ENCODE assay signal across 8 cellular contexts in genomic region chr7:229184-229964, GRCh38. TPM values are rescaled to one million over a fixed set of nuclear protein-coding genes. Genes with fewer than 3 reads are reported as not detected.
DNase-seq lines count a peak whose midpoint lies in the region; ATAC-seq and TF ChIP-seq lines count a peak whose summit lies in the region.

No MANE protein-coding gene starts in this region.

- intact Hi-C loops in colonic mucosa (cut with DNase I) (no loop called here), lower leg skin (cut with DNase I; ENCODE audit: low total_unique reads) (no loop called here)

- peaks cover 21% of the 10 kb centered on the region for H3K27me3 Mint-ChIP-seq in stimulated activated memory B cell treated with anti-CD40 and anti-IgM and Interleukin-4, amounts not matched to agents 10 μg/mL and 1 μg/mL and 100 μg/mL, for 72 hours

- no peak overlapping the region for H3K4me3 ChIP-seq in colonic mucosa
- H3K4me3 ChIP-seq in lower leg skin (ENCODE audit: low read depth, poor library complexity, severe bottlenecking) = no peak overlapping the region
- H3K4me3 ChIP-seq in stomach smooth muscle (ENCODE audit: low read length in 2 of 2) = peak overlapping the region in 1 of 2 donors; percentile 52

- no peaks in the 10 kb centered on the region for H3K9me3 Mint-ChIP-seq in stimulated activated memory B cell treated with anti-CD40 and anti-IgM and Interleukin-4, amounts not matched to agents 10 μg/mL and 1 μg/mL and 100 μg/mL, for 72 hours

- H3K27ac ChIP-seq in colonic mucosa (peak overlapping the region; percentile 70), stomach smooth muscle (ENCODE audit: low read length) (peak overlapping the region; percentile 92)

- DNase-seq in GM03348 (ENCODE audit: low spot score) = peak; percentile 94
- peak; percentile 41 for DNase-seq in colonic mucosa
- peak; percentile 66 to 94 for DNase-seq in lower leg skin (ENCODE audit: low spot score in 2 of 2)
- DNase-seq in NCI-H2171 (lab: John Stamatoyannopoulos, UW) = no peak
- DNase-seq in NCI-H2196 treated with DMSO at 0.1 percent for 48 hours (lab: John Stamatoyannopoulos, UW; ENCODE audit: unreplicated experiment) = no peak

- no peak for ATAC-seq in HG03045 (IDR thresholded peaks at IDR 0.05; ENCODE audit: unreplicated experiment)
- no peak for ATAC-seq in stimulated activated memory B cell treated with anti-CD40 and anti-IgM and Interleukin-4, amounts not matched to agents 10 μg/mL and 1 μg/mL and 100 μg/mL, for 72 hours

- H3K4me1 Mint-ChIP-seq in stimulated activated memory B cell treated with anti-CD40 and anti-IgM and Interleukin-4, amounts not matched to agents 10 μg/mL and 1 μg/mL and 100 μg/mL, for 72 hours = peaks cover 4% of the 10 kb centered on the region

- 64 to 70% methylated on average over 29 of the region's 29 CpGs for WGBS in lower leg skin, 2 donors

- no peaks in the 10 kb centered on the region for H3K36me3 Mint-ChIP-seq in stimulated activated memory B cell treated with anti-CD40 and anti-IgM and Interleukin-4, amounts not matched to agents 10 μg/mL and 1 μg/mL and 100 μg/mL, for 72 hours

- H3K27ac Mint-ChIP-seq in stimulated activated memory B cell treated with anti-CD40 and anti-IgM and Interleukin-4, amounts not matched to agents 10 μg/mL and 1 μg/mL and 100 μg/mL, for 72 hours = no peak overlapping the region

- H3K27me3 ChIP-seq in colonic mucosa = no peaks in the 10 kb centered on the region
- H3K27me3 ChIP-seq in stomach smooth muscle (ENCODE audit: control insufficient read depth in 1 of 2, insufficient read depth in 2 of 2, low read length in 2 of 2) = no peaks in the 10 kb centered on the region

- H3K9ac ChIP-seq in colonic mucosa (ENCODE audit: low read depth in 2 of 2, low read length in 2 of 2) (peak overlapping the region; percentile 5 to 16), stomach smooth muscle (ENCODE audit: low read length in 2 of 2) (peak overlapping the region; percentile 5 to 83)

- no peak for TF ChIP-seq CTCF in colonic mucosa (IDR thresholded peaks at IDR 0.05)
- TF ChIP-seq CTCF in lower leg skin (IDR thresholded peaks at IDR 0.05) = no peak

- H3K9me3 ChIP-seq in colonic mucosa (no peaks in the 10 kb centered on the region), stomach smooth muscle (ENCODE audit: control insufficient read depth in 2 of 2, low read length in 2 of 2) (no peaks in the 10 kb centered on the region)

- no peaks in the 10 kb centered on the region for H3K4me1 ChIP-seq in colonic mucosa
- peaks cover 83% of the 10 kb centered on the region for H3K4me1 ChIP-seq in stomach smooth muscle (ENCODE audit: control insufficient read depth, insufficient read depth, low read length)

- TF ChIP-seq POLR2A in lower leg skin (IDR thresholded peaks at IDR 0.05) = no peak

- H3K36me3 ChIP-seq in colonic mucosa (no peaks in the 10 kb centered on the region), stomach smooth muscle (ENCODE audit: control insufficient read depth in 2 of 2, insufficient read depth in 2 of 2, low read length in 2 of 2) (peaks cover 0 to 4% of the 10 kb centered on the region in 2 donors)

- no peak overlapping the region for H3K4me3 Mint-ChIP-seq in stimulated activated memory B cell treated with anti-CD40 and anti-IgM and Interleukin-4, amounts not matched to agents 10 μg/mL and 1 μg/mL and 100 μg/mL, for 72 hours

RNA-seq across cellular contexts. Expression of gene FAM20C, which starts 37.0 kb away (rescaled TPM):
- total RNA-seq in colonic mucosa (10 to 100 TPM; 18.5 to 18.9 TPM), lower leg skin (10 to 100 TPM; 17.3 to 20.7 (median 19.8) TPM)

Comparison
In these comparisons a context has a peak if more than half of its experiments do, and no peak if none do; other contexts are left out.
1. DNase-seq: peak in GM03348 (single experiment), colonic mucosa (single experiment) and lower leg skin (2 of 2); none in NCI-H2171 (single experiment) and NCI-H2196 treated with DMSO at 0.1 percent for 48 hours (single experiment).